Comparison of ENCODE assay signal across 11 cellular contexts in genomic region chr9:113508111-113508749, GRCh38. TPM values are rescaled to one million over a fixed set of nuclear protein-coding genes. Genes with fewer than 3 reads are reported as not detected.
A peak's percentile ranks its signal among the peaks of the same experiment; 100 is the strongest.
DNase-seq lines count a peak whose midpoint lies in the region; ATAC-seq and TF ChIP-seq lines count a peak whose summit lies in the region.
"Had no signal": no experiment of that assay in that cellular context is flagged by ENCODE, and none has a peak within 500 bp of the region (broad histone marks: within the 10 kb centered on the region; RNA-seq: fewer than 3 reads in every experiment).

No MANE protein-coding gene starts in this region.

- H3F3A ChIP-seq in PC-3 (ENCODE audit: low read length, unreplicated experiment), result no peaks in the 10 kb centered on the region

- no peaks in the 10 kb centered on the region for H3K9me3 ChIP-seq in PC-3 (ENCODE audit: low read length)

- no peaks in the 10 kb centered on the region for H3K27me3 ChIP-seq in PC-3 (ENCODE audit: low read length)

- no TSS peak for BruUV-seq in PC-3 (replicated peaks; lab: Mats Ljungman, UMichigan)

- peaks cover 86% of the 10 kb centered on the region for H3K4me1 Mint-ChIP-seq in stimulated activated naive CD8-positive, alpha-beta T cell treated with anti-CD3 and anti-CD28 coated beads, Interleukin-15, amount 100 ng/mL, for 72 hours

- H3K9me2 ChIP-seq in PC-3 (replicated peaks; ENCODE audit: low read length), result no peaks in the 10 kb centered on the region

- no peak overlapping the region for H3K27ac Mint-ChIP-seq in stimulated activated naive CD8-positive, alpha-beta T cell treated with anti-CD3 and anti-CD28 coated beads, Interleukin-15, amount 100 ng/mL, for 72 hours

- H2AFZ ChIP-seq in PC-3 (ENCODE audit: low read length), result no peak overlapping the region
- H2AFZ ChIP-seq: PC-9 had no signal

- no peaks in the 10 kb centered on the region for H3K9me3 Mint-ChIP-seq in stimulated activated naive CD8-positive, alpha-beta T cell treated with anti-CD3 and anti-CD28 coated beads, Interleukin-15, amount 100 ng/mL, for 72 hours

- H3K27me3 Mint-ChIP-seq in stimulated activated naive CD8-positive, alpha-beta T cell treated with anti-CD3 and anti-CD28 coated beads, Interleukin-15, amount 100 ng/mL, for 72 hours, result no peaks in the 10 kb centered on the region

- H4K20me1 ChIP-seq in PC-3 (ENCODE audit: low read length), result no peaks in the 10 kb centered on the region

- CTCF ChIA-PET in PC-3 (lab: Charles Lee) (no interaction called here), RWPE1 (lab: Yijun Ruan, JAX) (interaction anchor here (0.5 kb wide), 1 partner anchor 59 kb away, joined by 3 read pairs; no protein-coding TSS in a partner anchor)

- H3K36me3 ChIP-seq in PC-3 (ENCODE audit: low read depth, low read length), result peaks cover 12% of the 10 kb centered on the region; the same call in 1 of the 2 replicates

- ATAC-seq in stimulated activated naive CD8-positive, alpha-beta T cell treated with anti-CD3 and anti-CD28 coated beads, Interleukin-15, Interleukin-2, amounts not matched to agents 100 U/mL and 50 U/mL, for 24 hours, result no peak
- no peak for ATAC-seq in stimulated activated naive CD8-positive, alpha-beta T cell treated with anti-CD3 and anti-CD28 coated beads, Interleukin-15, amount 100 ng/mL, for 72 hours
- ATAC-seq in PC-3, result no peak

- no peak overlapping the region for H3K4me3 Mint-ChIP-seq in stimulated activated naive CD8-positive, alpha-beta T cell treated with anti-CD3 and anti-CD28 coated beads, Interleukin-15, amount 100 ng/mL, for 72 hours

- POLR2A ChIA-PET in PC-3 (lab: Charles Lee; ENCODE audit: unreplicated experiment), result no interaction called here
- POLR2A ChIA-PET in RWPE1 (lab: Yijun Ruan, JAX; ENCODE audit: low non-redundant PET), result no interaction called here

- H3K4me1 ChIP-seq in PC-3 (ENCODE audit: insufficient read depth, low read length), result peaks cover 5% of the 10 kb centered on the region; the same call in 1 of the 2 replicates

- H3K4me3 ChIP-seq in PC-3 (ENCODE audit: low read length), result no peak overlapping the region
- H3K4me3 ChIP-seq: PC-9 had no signal

- no peak overlapping the region for H3K4me2 ChIP-seq in PC-3 (ENCODE audit: low read length)
- H3K4me2 ChIP-seq: PC-9 had no signal

- intact Hi-C loops in PC-3 (cut with micrococcal nuclease), result no loop called here

- DNase-seq in stimulated activated naive CD8-positive, alpha-beta T cell treated with anti-CD3 and anti-CD28 coated beads, Interleukin-15, Interleukin-2, amounts not matched to agents 100 U/mL and 50 U/mL, for 24 hours, result peak; percentile 32
- DNase-seq in stimulated activated naive CD8-positive, alpha-beta T cell treated with anti-CD3 and anti-CD28 coated beads, Interleukin-15, amount 100 ng/mL, for 72 hours, result no peak
- DNase-seq in PC-3, result peak; percentile 32
- DNase-seq in glomerular visceral epithelial cell (ENCODE audit: extremely low spot score), result peak; percentile 49
- DNase-seq in germinal center (ENCODE audit: low spot score), result no peak
- no peak for DNase-seq in NCI-H748 (lab: John Stamatoyannopoulos, UW; ENCODE audit: unreplicated experiment)
- DNase-seq in stimulated activated CD4-positive, alpha-beta T cell treated with anti-CD3 and anti-CD28 coated beads, Interleukin-2, amount 100 ng/mL, for 24 hours, result no peak
- no peak for DNase-seq in RWPE1 (ENCODE audit: low spot score)
- DNase-seq: DMS153; effector CD8-positive, alpha-beta T cell; PC-9 had no signal

- TF ChIP-seq CTCF in PC-3 (conservative IDR thresholded peaks at IDR 0.05; ENCODE audit: low read depth, low read length) (peak; percentile 39; the same call in 1 of the 2 replicates), RWPE1 (conservative IDR thresholded peaks at IDR 0.05; ENCODE audit: low read depth) (no peak)

- H3K9ac ChIP-seq in PC-3 (ENCODE audit: low read length), result no peak overlapping the region

- H3K27ac ChIP-seq in PC-3 (ENCODE audit: low read length), result no peak overlapping the region
- no peak overlapping the region for H3K27ac ChIP-seq in RWPE1
- H3K27ac ChIP-seq: PC-9 had no signal

- no peaks in the 10 kb centered on the region for H3K79me2 ChIP-seq in PC-3 (ENCODE audit: low read length)

RNA-seq across cellular contexts. Expression of gene RGS3, which starts 44.7 kb away (rescaled TPM):
- total RNA-seq in PC-3 (2014; rRNA removed), result 26.3 and 30.8 TPM in 2 replicates

Comparison
In these comparisons a context has a peak if more than half of its experiments do, and no peak if none do; other contexts are left out.
1. DNase-seq: peak in stimulated activated naive CD8-positive, alpha-beta T cell treated with anti-CD3 and anti-CD28 coated beads, Interleukin-15, Interleukin-2, amounts not matched to agents 100 U/mL and 50 U/mL, for 24 hours (single experiment), PC-3 (single experiment) and glomerular visceral epithelial cell (single experiment); none in stimulated activated naive CD8-positive, alpha-beta T cell treated with anti-CD3 and anti-CD28 coated beads, Interleukin-15, amount 100 ng/mL, for 72 hours (0 of 2), germinal center (single experiment), NCI-H748 (single experiment), stimulated activated CD4-positive, alpha-beta T cell treated with anti-CD3 and anti-CD28 coated beads, Interleukin-2, amount 100 ng/mL, for 24 hours (0 of 2) and RWPE1 (single experiment).